Comparison of ENCODE assay signal across 9 cellular contexts in genomic region chr22:19713650-19714319, GRCh38.
A peak's percentile ranks its signal among the peaks of the same experiment; 100 is the strongest.
DNase-seq lines count a peak whose midpoint lies in the region; ATAC-seq and TF ChIP-seq lines count a peak whose summit lies in the region.
"Had no signal": no experiment of that assay in that cellular context is flagged by ENCODE, and none has a peak within 500 bp of the region (broad histone marks: within the 10 kb centered on the region; RNA-seq: fewer than 3 reads in every experiment).

No MANE protein-coding gene starts in this region.

- H3K9ac ChIP-seq in stomach smooth muscle (ENCODE audit: low read length in 2 of 2) = no peak overlapping the region

- H3K4me3 ChIP-seq in astrocyte of the spinal cord (ENCODE audit: low read depth, low read length) (peak overlapping the region; percentile 30), stomach smooth muscle (ENCODE audit: low read length in 2 of 2) (peak overlapping the region; percentile 32 to 74)

- in situ Hi-C loops in astrocyte of the spinal cord (cut with HindIII; ENCODE audit: low sequenced_read_pairs) = no loop called here

- peaks cover 31% of the 10 kb centered on the region for H3K4me1 ChIP-seq in stomach smooth muscle (ENCODE audit: control insufficient read depth, insufficient read depth, low read length)

- ATAC-seq in GM19452 (IDR thresholded peaks at IDR 0.05; ENCODE audit: unreplicated experiment) = no peak

- H3K27ac ChIP-seq in layer of hippocampus (ENCODE audit: low read depth, low read length) (peak overlapping the region; percentile 18), stomach smooth muscle (ENCODE audit: low read length) (no peak overlapping the region)
- H3K27ac ChIP-seq: 22Rv1 had no signal

- no peak for TF ChIP-seq CTCF in astrocyte of the spinal cord (IDR thresholded peaks at IDR 0.05; ENCODE audit: low read depth, low read length)

- H3K36me3 ChIP-seq in stomach smooth muscle (ENCODE audit: control insufficient read depth in 2 of 2, insufficient read depth in 2 of 2, low read length in 2 of 2) = no peaks in the 10 kb centered on the region

- H3K27me3 ChIP-seq in layer of hippocampus (ENCODE audit: control insufficient read depth, insufficient read depth, low read length) (no peaks in the 10 kb centered on the region), stomach smooth muscle (ENCODE audit: control insufficient read depth in 1 of 2, insufficient read depth in 2 of 2, low read length in 2 of 2) (peaks cover 2 to 5% of the 10 kb centered on the region in 2 donors)

- no peaks in the 10 kb centered on the region for H3K9me3 ChIP-seq in stomach smooth muscle (ENCODE audit: control insufficient read depth in 2 of 2, low read length in 2 of 2)

- DNase-seq in DMS53 (lab: John Stamatoyannopoulos, UW) (peak; percentile 39), DMS53 treated with DMSO at 0.1 percent for 48 hours (lab: John Stamatoyannopoulos, UW; ENCODE audit: unreplicated experiment) (no peak), astrocyte of the spinal cord (ENCODE audit: low read depth, low spot score) (no peak), NOMO-1 (lab: John Stamatoyannopoulos, UW; ENCODE audit: unreplicated experiment in 2 of 2) (no peak), NCI-H748 treated with DMSO at 0.1 percent for 48 hours (lab: John Stamatoyannopoulos, UW) (no peak)
